12 cellular contexts compared by ENCODE assay signal in the genomic region with DNA sequence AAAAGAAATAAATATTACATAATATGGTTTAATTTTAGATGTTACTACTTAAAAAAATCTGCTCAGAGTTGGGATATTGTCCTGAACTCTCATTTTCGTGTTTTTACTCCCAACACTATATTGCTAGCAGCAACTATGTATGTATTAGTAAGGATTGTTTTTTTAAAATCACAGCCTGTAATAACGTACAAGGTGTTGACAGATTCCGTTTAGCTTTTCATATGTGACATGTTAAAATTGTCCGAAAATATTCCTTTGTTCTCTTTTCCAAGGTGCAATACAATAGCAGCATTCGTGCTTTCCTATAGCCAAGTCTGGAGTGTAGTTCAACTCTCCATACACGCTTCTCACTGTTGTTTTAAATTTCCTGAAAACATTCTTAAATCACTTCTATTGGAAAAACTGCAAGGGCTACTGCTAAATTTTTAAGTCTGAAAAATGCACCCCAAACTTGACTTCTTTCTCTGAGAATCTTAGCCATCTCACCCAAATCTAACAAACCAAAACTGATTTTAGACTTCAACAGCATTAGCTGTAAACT. TPM values are rescaled to one million over a fixed set of nuclear protein-coding genes. Genes with fewer than 3 reads are reported as not detected.
DNase-seq lines count a peak whose midpoint lies in the region; ATAC-seq and TF ChIP-seq lines count a peak whose summit lies in the region.
"Had no signal": no experiment of that assay in that cellular context is flagged by ENCODE, and none has a peak within 500 bp of the region (broad histone marks: within the 10 kb centered on the region; RNA-seq: fewer than 3 reads in every experiment).

No MANE protein-coding gene starts in this region.

- peak overlapping the region; percentile 91; the same call in 1 of the 2 replicates for H2AFZ ChIP-seq in GM23248

- intact Hi-C loops in A673 (cut with micrococcal nuclease; ENCODE audit: unreplicated experiment): loop anchor here (10.0 kb wide), 2 partner anchors 177 to 1107 kb away; a partner anchor contains a TSS
- intact Hi-C loops in stomach (cut with DNase I; ENCODE audit: low total_unique reads): no loop called here

- TF ChIP-seq POLR2A in stomach (IDR thresholded peaks at IDR 0.05): no peak

- H3F3A ChIP-seq in GM23248 (ENCODE audit: insufficient read depth): peaks cover 45% of the 10 kb centered on the region

- BruUV-seq in A673 (replicated peaks; lab: Mats Ljungman, UMichigan): no TSS peak

- H3K4me1 ChIP-seq in A673 (ENCODE audit: insufficient read depth, low read length, poor library complexity, severe bottlenecking) (peaks cover 28% of the 10 kb centered on the region), GM23248 (ENCODE audit: insufficient read depth) (peaks cover 14% of the 10 kb centered on the region), iPS-20b (ENCODE audit: insufficient read depth, low read length) (peaks cover 33% of the 10 kb centered on the region), stomach (peaks cover 17 to 54% (median 37%) of the 10 kb centered on the region in 4 donors)

- ATAC-seq in WTC11: no peak

- peaks cover 5% of the 10 kb centered on the region for H3K36me3 Mint-ChIP-seq in WTC11
- H3K36me3 Mint-ChIP-seq in chondrocyte (ENCODE audit: low read depth): no peaks in the 10 kb centered on the region

- DNase-seq in A673 (ENCODE audit: low spot score) (no peak), GM23248 (no peak), WTC11 (ENCODE audit: low spot score) (no peak), NCI-H2029 (lab: John Stamatoyannopoulos, UW) (no peak), chondrocyte (ENCODE audit: low spot score) (no peak), stomach (no peak), SK-N-DZ (ENCODE audit: low spot score) (no peak)
- DNase-seq: amniotic stem cell, DMS 273 treated with DMSO at 0.1 percent for 48 hours, NCI-H1105 treated with DMSO at 0.1 percent for 48 hours, sigmoid colon had no signal

- H3K27ac Mint-ChIP-seq in WTC11 (peak overlapping the region; percentile 99), chondrocyte (ENCODE audit: unreplicated experiment) (no peak overlapping the region)

- CTCF ChIA-PET in A673 (lab: Charles Lee): no interaction called here
- CTCF ChIA-PET in WTC11 (lab: Charles Lee): no interaction called here

- H3K27me3 Mint-ChIP-seq in WTC11 (ENCODE audit: low read depth) (no peaks in the 10 kb centered on the region), chondrocyte (ENCODE audit: low read depth) (no peaks in the 10 kb centered on the region)

- H3K9me3 Mint-ChIP-seq in WTC11 (no peaks in the 10 kb centered on the region), chondrocyte (ENCODE audit: low read depth) (no peaks in the 10 kb centered on the region)

- no peaks in the 10 kb centered on the region for H3K9me2 ChIP-seq in GM23248 (ENCODE audit: insufficient read depth)

- peak overlapping the region; percentile 91 for H3K4me3 Mint-ChIP-seq in WTC11
- H3K4me3 Mint-ChIP-seq in chondrocyte (ENCODE audit: unreplicated experiment): no peak overlapping the region

- H3K9me3 ChIP-seq in A673 (ENCODE audit: low read depth, low read length, poor library complexity, severe bottlenecking) (no peaks in the 10 kb centered on the region), GM23248 (ENCODE audit: low read depth) (no peaks in the 10 kb centered on the region), iPS-20b (ENCODE audit: insufficient read depth, low read depth, low read length) (no peaks in the 10 kb centered on the region), stomach (no peaks in the 10 kb centered on the region)
- H3K9me3 ChIP-seq: sigmoid colon had no signal

- H3K27me3 ChIP-seq in A673 (replicated peaks; ENCODE audit: insufficient read depth, low read depth, low read length, poor library complexity) (no peaks in the 10 kb centered on the region), GM23248 (replicated peaks; ENCODE audit: insufficient read depth) (no peaks in the 10 kb centered on the region), iPS-20b (ENCODE audit: insufficient read depth, low read length) (no peaks in the 10 kb centered on the region), stomach (no peaks in the 10 kb centered on the region)
- H3K27me3 ChIP-seq: sigmoid colon had no signal

- no peaks in the 10 kb centered on the region for H4K20me1 ChIP-seq in GM23248 (ENCODE audit: insufficient read depth)

- no peaks in the 10 kb centered on the region for H3K36me3 ChIP-seq in A673 (ENCODE audit: insufficient read depth, low read length, poor library complexity, severe bottlenecking)
- no peaks in the 10 kb centered on the region for H3K36me3 ChIP-seq in GM23248 (ENCODE audit: low read depth)
- no peaks in the 10 kb centered on the region for H3K36me3 ChIP-seq in iPS-20b (ENCODE audit: insufficient read depth, low read depth, low read length)
- H3K36me3 ChIP-seq in stomach: no peaks in the 10 kb centered on the region
- H3K36me3 ChIP-seq: sigmoid colon had no signal

- no peak for TF ChIP-seq EP300 in stomach (IDR thresholded peaks at IDR 0.05)

- H3K27ac ChIP-seq in A673 (ENCODE audit: low read depth, low read length, poor library complexity, severe bottlenecking) (peak overlapping the region; percentile 82), GM23248 (peak overlapping the region; percentile 85; the same call in 1 of the 2 replicates), iPS-20b (ENCODE audit: low read length) (peak overlapping the region; percentile 90), stomach (peak overlapping the region in 1 of 5 donors; percentile 98)

- H3K4me1 Mint-ChIP-seq in WTC11 (peaks cover 57% of the 10 kb centered on the region), chondrocyte (ENCODE audit: low read depth) (peaks cover 48% of the 10 kb centered on the region)

- in situ Hi-C loops in GM23248 (cut with MboI): loop anchor here (25.0 kb wide), 2 partner anchors 1109 to 1834 kb away; a partner anchor contains a TSS

- no peaks in the 10 kb centered on the region for H3K79me2 ChIP-seq in GM23248 (ENCODE audit: insufficient read depth)

- WGBS in GM23248 (ENCODE audit: low coverage in 1 of 2, low lambda C conversion rate in 2 of 2, missing lambda C conversion rate in 2 of 2), 2 experiments: 90 to 94% methylated on average over 6 of the region's 6 CpGs
- WGBS in stomach, 5 donors: 88 to 93% (median 91%) methylated on average over 6 of the region's 6 CpGs

- TF ChIP-seq CTCF in A673 (conservative IDR thresholded peaks at IDR 0.05; ENCODE audit: low read depth, low read length) (no peak), WTC11 (IDR thresholded peaks at IDR 0.05) (no peak), chondrocyte (IDR thresholded peaks at IDR 0.05) (no peak), stomach (IDR thresholded peaks at IDR 0.05) (no peak)

- H3K4me3 ChIP-seq in A673 (ENCODE audit: low read depth, low read length, poor library complexity, severe bottlenecking): no peak overlapping the region
- no peak overlapping the region for H3K4me3 ChIP-seq in GM23248
- H3K4me3 ChIP-seq in iPS-20b (ENCODE audit: low read length): peak overlapping the region; percentile 80; the same call in 1 of the 2 replicates
- H3K4me3 ChIP-seq in stomach: no peak overlapping the region

- H3K9ac ChIP-seq in GM23248 (no peak overlapping the region), iPS-20b (ENCODE audit: low read depth, low read length) (peak overlapping the region; percentile 89)

- POLR2A ChIA-PET in A673 (lab: Charles Lee; ENCODE audit: low non-redundant PET): interaction anchor here (0.7 kb wide), 1 partner anchor 15 kb away, joined by 3 read pairs; a partner anchor contains a TSS
- POLR2A ChIA-PET in WTC11 (lab: Charles Lee): interaction anchor here (0.5 to 11.6 kb wide), 18 partner anchors 9 to 1862 kb away, joined by 3 to 365 read pairs (median 12); a partner anchor contains a TSS

- no peak overlapping the region for H3K4me2 ChIP-seq in GM23248 (ENCODE audit: unreplicated experiment)

TF ChIP-seq in WTC11, 78 proteins besides CTCF, POLR2A, EP300 and RAD21 (continues in another document):
- TF ChIP-seq OVOL2 (CRISPR knock-in tag; IDR thresholded peaks at IDR 0.05; ENCODE audit: borderline replicate concordance) (no peak), NFE2L1 (CRISPR knock-in tag; IDR thresholded peaks at IDR 0.05) (no peak), NFATC4 (CRISPR knock-in tag; IDR thresholded peaks at IDR 0.05) (peak; percentile 63), ERG (CRISPR knock-in tag; IDR thresholded peaks at IDR 0.05) (peak; percentile 46; the same call in 1 of the 2 replicates), ZNF425 (CRISPR knock-in tag; conservative IDR thresholded peaks at IDR 0.05) (0 out of 2 replicates have a peak, but pooled peaks have one; percentile 70)

RNA-seq across cellular contexts. Expression of gene HFE, which starts 58.9 kb away (rescaled TPM):
- total RNA-seq in A673 (2021) (7.8 and 11.5 TPM in 2 replicates), WTC11 (2021) (1.9 to 2.4 TPM (median 2.0 TPM) in 3 replicates), chondrocyte (6.1 to 7.5 TPM (median 6.4 TPM) in 3 replicates), stomach (1 to 10 TPM; 3.5 to 8.2 (median 4.5) TPM)
- 10.8 and 13.2 TPM in 2 replicates for total RNA-seq in GM23248 (2014; rRNA removed; shearing (Covaris generic))
- polyA plus RNA-seq in GM23248 (2016; fragmentation: Nextera tagmentation; extraction: Ambion mirVana) (8.6 and 10.6 TPM in 2 replicates), stomach (1 to 10 TPM; 1.5 to 3.7 (median 3.5) TPM)
- not detected in 2 replicates for polyA plus RNA-seq in SK-N-DZ (2014; cell fraction: cytosol; rRNA removed)
- polyA plus RNA-seq in SK-N-DZ (2014; cell fraction: nucleus; rRNA removed): not detected in 2 replicates
